In the genomic region with DNA sequence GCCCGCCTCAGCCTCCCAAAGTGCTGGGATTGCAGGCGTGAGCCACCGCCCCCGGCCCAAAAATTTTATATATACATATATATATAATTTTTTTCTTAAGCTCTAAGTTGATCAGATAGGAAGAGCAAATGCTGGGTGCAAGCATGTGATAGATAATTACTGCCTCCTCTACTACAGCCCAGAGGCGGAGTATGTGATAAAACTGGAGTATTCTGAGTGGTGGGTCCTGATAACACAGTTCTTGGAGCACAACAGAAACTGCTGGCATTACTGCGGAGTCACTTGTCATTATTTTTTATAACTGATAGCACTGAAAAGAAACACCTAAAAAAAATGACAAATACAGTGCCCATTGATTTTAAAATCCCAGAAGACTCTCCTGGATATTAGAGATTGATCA, we compare ENCODE assay signal across 27 cellular contexts.
"Had no signal": no experiment of that assay in that cellular context is flagged by ENCODE, and none has a peak within 500 bp of the region (broad histone marks: within the 10 kb centered on the region; RNA-seq: fewer than 3 reads in every experiment).

No MANE protein-coding gene starts in this region.

- FAIRE-seq: urothelium cell line had no signal

- H3K4me1 ChIP-seq: stomach, suprapubic skin, testis, thyroid gland, tibial artery, tibial nerve, transverse colon, upper lobe of left lung, upper lobe of right lung, uterus, vagina had no signal

- ATAC-seq: stimulated activated effector memory CD8-positive, alpha-beta T cell treated with anti-CD3 and anti-CD28 coated beads, Interleukin-12 subunit alpha, Interleukin-12 subunit beta, amount 100 ng/mL, for 72 hours; stimulated activated memory B cell treated with anti-CD40 and anti-IgM and Interleukin-4, amounts not matched to agents 10 μg/mL and 1 μg/mL and 100 μg/mL, for 72 hours; stimulated activated naive B cell treated with anti-CD40 and anti-IgM and Interleukin-4, amounts not matched to agents 10 μg/mL and 1 μg/mL and 100 μg/mL, for 72 hours; stimulated activated naive CD8-positive, alpha-beta T cell treated with anti-CD3 and anti-CD28 coated beads, Interleukin-15, amount 100 ng/mL, for 72 hours; stimulated activated naive CD8-positive, alpha-beta T cell treated with anti-CD3 and anti-CD28 coated beads, Interleukin-15, Interleukin-2, amounts not matched to agents 100 U/mL and 50 U/mL, for 24 hours; upper lobe of right lung had no signal

- H3K4me3 ChIP-seq: stomach, suprapubic skin, testis, thoracic aorta, thyroid gland, tibial artery, tibial nerve, transverse colon, upper lobe of left lung, upper lobe of right lung, uterus, vagina had no signal

- DNase-seq: stimulated activated CD4-positive, alpha-beta T cell treated with anti-CD3 and anti-CD28 coated beads, Interleukin-2, amount 100 ng/mL, for 48 hours; stimulated activated CD4-positive, alpha-beta T cell treated with anti-CD3 and anti-CD28 coated beads, Interleukin-4, amount 100 ng/mL, for 1 hour; stimulated activated CD4-positive, alpha-beta T cell treated with anti-CD3 and anti-CD28 coated beads, Interleukin-4, amount 100 ng/mL, for 24 hours; stimulated activated CD4-positive, alpha-beta T cell treated with anti-CD3 and anti-CD28 coated beads, Interleukin-4, amount 100 ng/mL, for 4 hours; stimulated activated CD8-positive, alpha-beta memory T cell treated with anti-CD3 and anti-CD28 coated beads, Interleukin-4, amount 100 ng/mL, for 48 hours; stimulated activated naive B cell treated with anti-CD40 and anti-IgM and Interleukin-4, amounts not matched to agents 10 μg/mL and 1 μg/mL and 100 μg/mL, for 72 hours; stimulated activated naive CD4-positive, alpha-beta T cell; stimulated activated naive CD4-positive, alpha-beta T cell treated with Interleukin-2 at 50 U/mL for 16 hours; stimulated activated naive CD8-positive, alpha-beta T cell treated with anti-CD3 and anti-CD28 coated beads, Interleukin-15, amount 100 ng/mL, for 72 hours; stimulated activated naive CD8-positive, alpha-beta T cell treated with anti-CD3 and anti-CD28 coated beads, Interleukin-15, Interleukin-2, amounts not matched to agents 100 U/mL and 50 U/mL, for 24 hours; stomach; substantia nigra; testis; thyroid gland; tibial artery; transverse colon; trophoblast cell; upper lobe of right lung; uterus had no signal

- H3K36me3 ChIP-seq: stomach, suprapubic skin, thoracic aorta, thyroid gland, tibial artery, tibial nerve, transverse colon, upper lobe of left lung, upper lobe of right lung, uterus, vagina had no signal

- H3K9me3 ChIP-seq: suprapubic skin, testis, thyroid gland, uterus, vagina had no signal

- H3K27me3 ChIP-seq: stomach, suprapubic skin, testis, thyroid gland, tibial artery, tibial nerve, transverse colon, upper lobe of left lung, upper lobe of right lung, uterus, vagina had no signal

- H3K27ac ChIP-seq: stomach, suprapubic skin, testis, thoracic aorta, thyroid gland, tibial artery, tibial nerve, transverse colon, upper lobe of left lung, upper lobe of right lung, uterus, vagina had no signal
